ENCODE assay signal across 8 cellular contexts in genomic region chr1:28517649-28517999, GRCh38. TPM values are rescaled to one million over a fixed set of nuclear protein-coding genes. Genes with fewer than 3 reads are reported as not detected.
DNase-seq lines count a peak whose midpoint lies in the region; ATAC-seq and TF ChIP-seq lines count a peak whose summit lies in the region.

No MANE protein-coding gene starts in this region.

- H3K4me1 Mint-ChIP-seq in endodermal cell (peaks cover 18% of the 10 kb centered on the region), osteocyte (ENCODE audit: unreplicated experiment) (peaks cover 26% of the 10 kb centered on the region)

- DNase-seq in endodermal cell (peak; percentile 73), osteocyte (ENCODE audit: extremely low spot score, unreplicated experiment) (no peak), AG20443 (ENCODE audit: low spot score) (no peak)

- H3K9me3 Mint-ChIP-seq in endodermal cell: no peaks in the 10 kb centered on the region
- H3K9me3 Mint-ChIP-seq in osteocyte (ENCODE audit: unreplicated experiment): no peaks in the 10 kb centered on the region

- H3K36me3 ChIP-seq in endodermal cell (ENCODE audit: control insufficient read depth, insufficient read depth, low read length): peaks cover 7% of the 10 kb centered on the region

- H3K27me3 Mint-ChIP-seq in endodermal cell (ENCODE audit: insufficient read depth) (no peaks in the 10 kb centered on the region), osteocyte (ENCODE audit: unreplicated experiment) (no peaks in the 10 kb centered on the region)

- peak overlapping the region; percentile 84 for H3K4me3 Mint-ChIP-seq in endodermal cell
- H3K4me3 Mint-ChIP-seq in osteocyte (ENCODE audit: unreplicated experiment): peak overlapping the region; percentile 80

- TF ChIP-seq CTCF in C4-2B (conservative IDR thresholded peaks at IDR 0.05) (no peak), endodermal cell (conservative IDR thresholded peaks at IDR 0.05) (no peak), osteocyte (IDR thresholded peaks at IDR 0.05) (no peak)

- peak overlapping the region; percentile 93 for H3K27ac ChIP-seq in C4-2B
- peak overlapping the region; percentile 94 for H3K27ac ChIP-seq in endodermal cell (ENCODE audit: low read depth, low read length)

- H3K9ac ChIP-seq in endodermal cell (ENCODE audit: extremely low read depth, low read length, poor library complexity, severe bottlenecking): peak overlapping the region; percentile 90

- H3K27ac Mint-ChIP-seq in endodermal cell (peak overlapping the region; percentile 84), osteocyte (ENCODE audit: unreplicated experiment) (peak overlapping the region; percentile 69)

- peaks cover 2% of the 10 kb centered on the region for H3K4me1 ChIP-seq in endodermal cell (ENCODE audit: control insufficient read depth, insufficient read depth, low read length)

- peak overlapping the region; percentile 94 for H3K4me3 ChIP-seq in endodermal cell (ENCODE audit: low read length)

- H3K36me3 Mint-ChIP-seq in endodermal cell (ENCODE audit: low read depth) (peaks cover 25% of the 10 kb centered on the region), osteocyte (ENCODE audit: unreplicated experiment) (peaks cover 7% of the 10 kb centered on the region)

- H3K27me3 ChIP-seq in endodermal cell (ENCODE audit: control insufficient read depth, insufficient read depth, low read length, poor library complexity, severe bottlenecking): no peaks in the 10 kb centered on the region

- 20 to 36% methylated on average over 1 to 7 of the region's 7 CpGs for WGBS in endodermal cell (ENCODE audit: insufficient coverage in 1 of 2, insufficient read length in 1 of 2), 2 experiments

- H3K9me3 ChIP-seq in endodermal cell (ENCODE audit: control insufficient read depth, low read length): no peaks in the 10 kb centered on the region

- peak; percentile 2 for ATAC-seq in GM21360 (IDR thresholded peaks at IDR 0.05; ENCODE audit: unreplicated experiment)
- ATAC-seq in GM18858 (IDR thresholded peaks at IDR 0.05; ENCODE audit: unreplicated experiment): no peak
- ATAC-seq in GM18870 (IDR thresholded peaks at IDR 0.05; ENCODE audit: unreplicated experiment): no peak

TF ChIP-seq in PFSK-1, 5 proteins besides CTCF, POLR2A, EP300 and RAD21:
- TF ChIP-seq REST (IDR thresholded peaks at IDR 0.05; ENCODE audit: insufficient read depth in 1 of 2, low read depth in 2 of 2, low read length in 2 of 2): no peak
- TF ChIP-seq TAF1 (IDR thresholded peaks at IDR 0.05; ENCODE audit: borderline replicate concordance, insufficient read depth, low read length): no peak
- TF ChIP-seq POLR2AphosphoS5 (IDR thresholded peaks at IDR 0.05; ENCODE audit: low read depth, low read length): no peak
- TF ChIP-seq SIN3A (IDR thresholded peaks at IDR 0.05; ENCODE audit: borderline replicate concordance, insufficient read depth, low read length): 0 out of 2 replicates have a peak, but pooled peaks have one; percentile 22

RNA-seq across cellular contexts. Expression of gene RCC1, which starts 11.8 kb away (rescaled TPM):
- 126 TPM for polyA plus RNA-seq in PFSK-1 (2012; ENCODE audit: insufficient read length, low read depth)
- total RNA-seq in endodermal cell: 10 to 100 TPM; 55.4 to 65.3 TPM
- 48.1 TPM for polyA plus RNA-seq in endodermal cell (2013, experiment 1 of 2)
- 45.8 TPM for polyA plus RNA-seq in endodermal cell (2013, experiment 2 of 2)
- total RNA-seq in osteocyte: 22.9 and 25.0 TPM in 2 replicates

RNA-seq across cellular contexts. Expression of gene TRNAU1AP, which starts 35.3 kb away (rescaled TPM):
- polyA plus RNA-seq in PFSK-1 (2012; ENCODE audit: insufficient read length, low read depth): 21.4 TPM
- total RNA-seq in endodermal cell (10 to 100 TPM; 49.6 to 53.7 TPM), osteocyte (21.2 and 23.3 TPM in 2 replicates)
- 31.5 TPM for polyA plus RNA-seq in endodermal cell (2013, experiment 1 of 2)
- polyA plus RNA-seq in endodermal cell (2013, experiment 2 of 2): 27.0 TPM
